Comparison of ENCODE assay signal across 12 cellular contexts in the genomic region with DNA sequence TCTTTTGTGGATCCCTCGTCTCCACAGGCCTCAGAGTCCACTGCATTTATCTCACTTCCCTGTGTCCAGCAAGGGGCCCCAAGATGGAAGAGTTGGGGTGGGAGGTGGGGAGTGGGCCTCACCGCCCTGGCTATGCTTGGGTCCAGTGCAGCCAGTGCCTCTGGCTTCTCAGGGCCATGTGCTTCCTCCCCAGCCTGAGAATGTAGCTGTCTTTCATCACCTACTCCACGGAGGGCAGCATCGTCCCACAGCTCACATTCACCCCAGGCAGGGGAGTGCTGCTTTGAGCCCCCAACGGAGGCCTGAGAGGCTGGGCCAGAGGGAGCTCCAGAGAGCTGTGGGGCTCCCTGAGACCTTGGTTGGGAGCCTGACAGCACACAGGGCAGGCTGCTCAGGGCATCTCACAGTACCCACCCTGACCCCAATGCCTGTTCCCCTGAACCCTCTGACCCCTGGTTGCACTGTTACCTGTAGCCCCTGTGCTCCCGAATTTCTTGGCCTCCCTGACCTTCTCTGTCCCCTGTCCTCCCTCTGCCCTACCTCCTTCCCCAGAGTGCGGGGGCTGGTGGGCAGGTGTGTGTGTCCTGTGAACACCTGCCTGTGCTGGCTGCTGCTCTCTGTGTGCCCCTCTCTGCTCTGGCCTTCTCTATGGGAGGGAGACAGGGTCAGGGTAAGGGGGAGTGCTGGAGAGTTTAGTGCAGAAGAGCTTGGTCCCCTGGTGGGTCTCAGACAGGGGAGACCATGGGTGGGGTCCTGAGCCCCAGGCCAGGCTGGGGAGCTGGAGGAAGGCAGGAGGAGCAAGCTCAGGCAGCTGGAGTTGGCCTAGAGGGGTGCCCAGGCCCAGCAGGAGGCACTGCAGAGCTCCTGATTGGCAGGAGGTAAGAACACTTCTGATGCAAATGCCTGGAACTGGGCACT. TPM values are rescaled to one million over a fixed set of nuclear protein-coding genes. Genes with fewer than 3 reads are reported as not detected.
DNase-seq lines count a peak whose midpoint lies in the region; ATAC-seq and TF ChIP-seq lines count a peak whose summit lies in the region.
"Had no signal": no experiment of that assay in that cellular context is flagged by ENCODE, and none has a peak within 500 bp of the region (broad histone marks: within the 10 kb centered on the region; RNA-seq: fewer than 3 reads in every experiment).

No MANE protein-coding gene starts in this region.

- no peaks in the 10 kb centered on the region for H3K9me3 ChIP-seq in HEK293 (ENCODE audit: control insufficient read depth, insufficient read depth, low read depth, low read length)
- H3K9me3 ChIP-seq: thyroid gland had no signal

- CTCF ChIA-PET in HEK293 (lab: Yijun Ruan, JAX) (interaction anchor here (0.7 to 1.6 kb wide), 7 partner anchors 12 to 1071 kb away, joined by 3 to 7 read pairs (median 3); no protein-coding TSS in a partner anchor), HEK293T (lab: Yijun Ruan, JAX) (interaction anchor here (1.1 kb wide), 1 partner anchor 19 kb away, joined by 4 read pairs; a partner anchor contains a TSS)

- H3K4me1 Mint-ChIP-seq in brain, result peaks cover 28% of the 10 kb centered on the region
- H3K4me1 Mint-ChIP-seq: activated naive CD8-positive, alpha-beta T cell treated with anti-CD3 and anti-CD28 coated beads for 36 hours had no signal

- no peaks in the 10 kb centered on the region for H3K79me1 ChIP-seq in mesendoderm (ENCODE audit: low read length)

- TF ChIP-seq CTCF in AG09309 (IDR thresholded peaks at IDR 0.05; ENCODE audit: control insufficient read depth, insufficient read depth, low read depth, low read length, missing control alignments), result peak; percentile 7
- TF ChIP-seq CTCF in HEK293 (tag by site-specific recombination; IDR thresholded peaks at IDR 0.05), result no peak
- no peak for TF ChIP-seq CTCF in brain (conservative IDR thresholded peaks at IDR 0.05)

- H2BK5ac ChIP-seq in mesendoderm (ENCODE audit: low read length), result peak overlapping the region; percentile 68

- POLR2A ChIA-PET in HEK293 (lab: Yijun Ruan, JAX) (interaction anchor here (3.4 kb wide), 1 partner anchor 19 kb away, joined by 14 read pairs; a partner anchor contains a TSS), HEK293T (lab: Yijun Ruan, JAX) (interaction anchor here (1.1 kb wide), 1 partner anchor 19 kb away, joined by 3 read pairs; a partner anchor contains a TSS)

- no peak overlapping the region for H3K4me3 ChIP-seq in AG09309 (ENCODE audit: control insufficient read depth, low read depth, low read length)
- H3K4me3 ChIP-seq in HEK293 (ENCODE audit: low read depth, low read length), result no peak overlapping the region
- no peak overlapping the region for H3K4me3 ChIP-seq in mesendoderm (ENCODE audit: low read length)
- H3K4me3 ChIP-seq: gastroesophageal sphincter, thyroid gland had no signal

- no peak overlapping the region for H3K9ac ChIP-seq in mesendoderm (ENCODE audit: low read length)

- H3K4ac ChIP-seq in mesendoderm (ENCODE audit: low read depth, low read length), result no peak overlapping the region

- no CpG with 5 or more reads among the region's 7 CpGs for WGBS in mesendoderm (ENCODE audit: extremely low coverage, insufficient coverage, low lambda C conversion rate)

- H3K27me3 ChIP-seq in mesendoderm (ENCODE audit: insufficient read depth, low read length, poor library complexity), result no peaks in the 10 kb centered on the region
- H3K27me3 ChIP-seq: gastroesophageal sphincter, thyroid gland had no signal

- no peaks in the 10 kb centered on the region for H3K36me3 Mint-ChIP-seq in brain
- H3K36me3 Mint-ChIP-seq: activated naive CD8-positive, alpha-beta T cell treated with anti-CD3 and anti-CD28 coated beads for 36 hours had no signal

- H3K27ac Mint-ChIP-seq in brain, result peak overlapping the region in 3 of 5 experiments; percentile 44 to 65 (median 56)
- H3K27ac Mint-ChIP-seq: activated naive CD8-positive, alpha-beta T cell treated with anti-CD3 and anti-CD28 coated beads for 36 hours had no signal

- no peak overlapping the region for H2BK120ac ChIP-seq in mesendoderm (ENCODE audit: low read depth, low read length)

- DNase-seq in AG09309 (ENCODE audit: low read depth) (no peak), mesendoderm (peak; percentile 68), HEK293T (ENCODE audit: extremely low spot score) (no peak), T-helper 9 cell (no peak)
- DNase-seq: activated naive CD8-positive, alpha-beta T cell treated with anti-CD3 and anti-CD28 coated beads for 36 hours; NCI-H774 had no signal

- peak overlapping the region in 1 of 5 experiments; percentile 1 for H3K4me3 Mint-ChIP-seq in brain
- H3K4me3 Mint-ChIP-seq: activated naive CD8-positive, alpha-beta T cell treated with anti-CD3 and anti-CD28 coated beads for 36 hours had no signal

- peak overlapping the region; percentile 63 for H3K56ac ChIP-seq in mesendoderm (ENCODE audit: low read length)

- H3K36me3 ChIP-seq in HEK293 (ENCODE audit: control insufficient read depth in 2 of 2, insufficient read depth in 1 of 2, low read length in 2 of 2) (no peaks in the 10 kb centered on the region), mesendoderm (ENCODE audit: control insufficient read depth, insufficient read depth, low read length) (no peaks in the 10 kb centered on the region)
- H3K36me3 ChIP-seq: gastroesophageal sphincter, thyroid gland had no signal

- H2AK5ac ChIP-seq in mesendoderm (ENCODE audit: low read length), result peak overlapping the region; percentile 95

- H3K27me3 Mint-ChIP-seq in brain, result peaks cover 6% of the 10 kb centered on the region
- H3K27me3 Mint-ChIP-seq: activated naive CD8-positive, alpha-beta T cell treated with anti-CD3 and anti-CD28 coated beads for 36 hours had no signal

- H3K9me3 Mint-ChIP-seq in brain, result peaks cover 0 to 3% (median 0%) of the 10 kb centered on the region in 5 experiments
- H3K9me3 Mint-ChIP-seq: activated naive CD8-positive, alpha-beta T cell treated with anti-CD3 and anti-CD28 coated beads for 36 hours had no signal

- H3K79me2 ChIP-seq in mesendoderm (ENCODE audit: control insufficient read depth, insufficient read depth, low read length), result no peaks in the 10 kb centered on the region

- no peak overlapping the region for H3K4me2 ChIP-seq in mesendoderm (ENCODE audit: low read length)

- no peak overlapping the region for H4K8ac ChIP-seq in mesendoderm (ENCODE audit: low read depth, low read length)

- H3K4me1 ChIP-seq in HEK293 (ENCODE audit: control insufficient read depth, insufficient read depth, low read length) (no peaks in the 10 kb centered on the region), mesendoderm (ENCODE audit: control insufficient read depth, low read depth, low read length) (peaks cover 14% of the 10 kb centered on the region)

- no peak overlapping the region for H3K27ac ChIP-seq in HEK293 (ENCODE audit: extremely low read depth, low read depth, low read length)
- no peak overlapping the region for H3K27ac ChIP-seq in mesendoderm (ENCODE audit: low read depth, low read length)
- H3K27ac ChIP-seq: thyroid gland had no signal

- no peak overlapping the region for H2BK15ac ChIP-seq in mesendoderm (replicated peaks; ENCODE audit: low read depth)

- H3K23ac ChIP-seq in mesendoderm (ENCODE audit: low read length), result no peak overlapping the region

- H3K18ac ChIP-seq in mesendoderm (ENCODE audit: low read length), result no peak overlapping the region

- H4K5ac ChIP-seq in mesendoderm (ENCODE audit: low read length), result no peak overlapping the region

- ATAC-seq in GM21526 (IDR thresholded peaks at IDR 0.05; ENCODE audit: low FRiP score, unreplicated experiment) (no peak), GM18520 (IDR thresholded peaks at IDR 0.05; ENCODE audit: unreplicated experiment) (no peak)

TF ChIP-seq in HEK293, 187 proteins besides CTCF, POLR2A, EP300 and RAD21:
- TF ChIP-seq ZXDB (tag by site-specific recombination; IDR thresholded peaks at IDR 0.05) (no peak), ZNF837 (tag by site-specific recombination; IDR thresholded peaks at IDR 0.05) (no peak), KLF8 (tag by site-specific recombination; IDR thresholded peaks at IDR 0.05) (no peak), TCF7L2 (IDR thresholded peaks at IDR 0.05; ENCODE audit: borderline replicate concordance, low read depth, low read length) (no peak), ZNF776 (tag by site-specific recombination; IDR thresholded peaks at IDR 0.05; ENCODE audit: borderline replicate concordance) (no peak), ZNF777 (tag by site-specific recombination; IDR thresholded peaks at IDR 0.05; ENCODE audit: borderline replicate concordance) (no peak), ZFHX2 (tag by site-specific recombination; conservative IDR thresholded peaks at IDR 0.05) (no peak), ZIC2 (tag by site-specific recombination; IDR thresholded peaks at IDR 0.05) (peak; percentile 59)
TF ChIP-seq in HEK293: peak in this region for 1.

TF ChIP-seq in HEK293T, 16 proteins besides CTCF, POLR2A, EP300 and RAD21:
- TF ChIP-seq FOXK2 (IDR thresholded peaks at IDR 0.05) (no peak), NFRKB (IDR thresholded peaks at IDR 0.05) (no peak), SP1 (IDR thresholded peaks at IDR 0.05) (no peak), HDGF (IDR thresholded peaks at IDR 0.05; ENCODE audit: borderline replicate concordance) (no peak), FOXA1 (IDR thresholded peaks at IDR 0.05) (no peak), LEF1 (IDR thresholded peaks at IDR 0.05; ENCODE audit: borderline replicate concordance) (no peak), FOXM1 (IDR thresholded peaks at IDR 0.05; ENCODE audit: borderline replicate concordance) (no peak), ARNT (IDR thresholded peaks at IDR 0.05) (no peak), CTBP1 (IDR thresholded peaks at IDR 0.05; ENCODE audit: borderline replicate concordance) (no peak), ELF4 (IDR thresholded peaks at IDR 0.05) (no peak), L3MBTL2 (conservative IDR thresholded peaks at IDR 0.05) (no peak), BHLHE40 (IDR thresholded peaks at IDR 0.05; ENCODE audit: borderline replicate concordance) (no peak), SUZ12 (IDR thresholded peaks at IDR 0.05) (no peak), TARDBP (IDR thresholded peaks at IDR 0.05) (no peak), ZNF384 (IDR thresholded peaks at IDR 0.05) (no peak)
- TF ChIP-seq, protein P1, sequence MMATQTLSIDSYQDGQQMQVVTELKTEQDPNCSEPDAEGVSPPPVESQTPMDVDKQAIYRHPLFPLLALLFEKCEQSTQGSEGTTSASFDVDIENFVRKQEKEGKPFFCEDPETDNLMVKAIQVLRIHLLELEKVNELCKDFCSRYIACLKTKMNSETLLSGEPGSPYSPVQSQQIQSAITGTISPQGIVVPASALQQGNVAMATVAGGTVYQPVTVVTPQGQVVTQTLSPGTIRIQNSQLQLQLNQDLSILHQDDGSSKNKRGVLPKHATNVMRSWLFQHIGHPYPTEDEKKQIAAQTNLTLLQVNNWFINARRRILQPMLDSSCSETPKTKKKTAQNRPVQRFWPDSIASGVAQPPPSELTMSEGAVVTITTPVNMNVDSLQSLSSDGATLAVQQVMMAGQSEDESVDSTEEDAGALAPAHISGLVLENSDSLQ (IDR thresholded peaks at IDR 0.05), result no peak

RNA-seq across cellular contexts. Expression of a gene that starts 19.6 kb away (rescaled TPM):
- 22.1 TPM for polyA plus RNA-seq in brain (ENCODE audit: insufficient read depth, low read depth, low replicate concordance)
- 2.9 TPM for polyA plus RNA-seq in mesendoderm (2013, experiment 1 of 2)
- 3.2 TPM for polyA plus RNA-seq in mesendoderm (2013, experiment 2 of 2)

RNA-seq across cellular contexts. Expression of a gene that starts 55.5 kb away (rescaled TPM):
- polyA plus RNA-seq in brain (ENCODE audit: insufficient read depth, low read depth, low replicate concordance), result not detected
- not detected for polyA plus RNA-seq in mesendoderm (2013, experiment 1 of 2)
- polyA plus RNA-seq in mesendoderm (2013, experiment 2 of 2), result not detected
